Comparison of ENCODE assay signal across 1 cellular context in the genomic region with DNA sequence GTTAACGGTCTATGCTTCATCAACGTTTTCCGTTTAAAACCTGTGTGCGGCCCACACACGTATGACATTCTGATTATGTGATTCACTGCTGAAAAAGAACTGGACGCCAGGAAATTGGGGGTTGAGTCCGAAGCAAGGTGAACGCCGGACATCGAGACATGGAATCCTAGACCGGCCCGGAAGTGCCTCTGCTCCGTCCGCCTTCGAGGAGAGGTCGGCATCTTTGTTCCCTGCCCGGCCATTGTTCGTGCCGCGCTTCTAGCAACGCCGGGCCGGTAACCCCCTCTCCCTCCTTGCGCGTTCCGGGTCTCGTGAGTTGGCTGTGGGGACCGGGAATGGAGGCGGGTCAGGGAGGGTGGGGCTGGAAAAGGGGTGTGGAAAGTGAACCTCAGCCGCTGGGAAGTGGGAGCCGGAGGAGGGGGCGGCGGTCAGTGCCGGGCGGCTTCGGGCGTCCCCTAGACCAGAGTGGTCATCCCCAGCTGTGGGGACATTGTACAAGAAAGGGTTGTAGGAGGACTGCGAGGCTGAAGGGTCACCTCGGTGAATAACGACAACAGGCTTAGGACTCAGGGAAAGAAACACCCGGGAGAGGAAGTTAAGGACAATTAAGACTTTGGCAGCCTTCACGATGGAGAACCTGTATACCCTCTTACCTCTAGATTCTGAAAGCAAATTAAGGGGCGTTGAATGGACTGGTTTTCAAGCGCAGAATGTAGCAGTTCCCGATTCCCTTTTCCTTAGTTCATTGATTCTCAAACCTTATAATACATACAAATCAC.
A peak's percentile ranks its signal among the peaks of the same experiment; 100 is the strongest.
TF ChIP-seq lines count a peak whose summit lies in the region.

A gene (plus strand): TSS at position 220 of the 779 bp plus-strand sequence. CDS start 1,810 bp downstream, outside the sequence.

TF ChIP-seq in HepG2, 621 proteins besides CTCF, POLR2A, EP300 and RAD21 (continued from another document and continues in another):
- TF ChIP-seq, protein P1, sequence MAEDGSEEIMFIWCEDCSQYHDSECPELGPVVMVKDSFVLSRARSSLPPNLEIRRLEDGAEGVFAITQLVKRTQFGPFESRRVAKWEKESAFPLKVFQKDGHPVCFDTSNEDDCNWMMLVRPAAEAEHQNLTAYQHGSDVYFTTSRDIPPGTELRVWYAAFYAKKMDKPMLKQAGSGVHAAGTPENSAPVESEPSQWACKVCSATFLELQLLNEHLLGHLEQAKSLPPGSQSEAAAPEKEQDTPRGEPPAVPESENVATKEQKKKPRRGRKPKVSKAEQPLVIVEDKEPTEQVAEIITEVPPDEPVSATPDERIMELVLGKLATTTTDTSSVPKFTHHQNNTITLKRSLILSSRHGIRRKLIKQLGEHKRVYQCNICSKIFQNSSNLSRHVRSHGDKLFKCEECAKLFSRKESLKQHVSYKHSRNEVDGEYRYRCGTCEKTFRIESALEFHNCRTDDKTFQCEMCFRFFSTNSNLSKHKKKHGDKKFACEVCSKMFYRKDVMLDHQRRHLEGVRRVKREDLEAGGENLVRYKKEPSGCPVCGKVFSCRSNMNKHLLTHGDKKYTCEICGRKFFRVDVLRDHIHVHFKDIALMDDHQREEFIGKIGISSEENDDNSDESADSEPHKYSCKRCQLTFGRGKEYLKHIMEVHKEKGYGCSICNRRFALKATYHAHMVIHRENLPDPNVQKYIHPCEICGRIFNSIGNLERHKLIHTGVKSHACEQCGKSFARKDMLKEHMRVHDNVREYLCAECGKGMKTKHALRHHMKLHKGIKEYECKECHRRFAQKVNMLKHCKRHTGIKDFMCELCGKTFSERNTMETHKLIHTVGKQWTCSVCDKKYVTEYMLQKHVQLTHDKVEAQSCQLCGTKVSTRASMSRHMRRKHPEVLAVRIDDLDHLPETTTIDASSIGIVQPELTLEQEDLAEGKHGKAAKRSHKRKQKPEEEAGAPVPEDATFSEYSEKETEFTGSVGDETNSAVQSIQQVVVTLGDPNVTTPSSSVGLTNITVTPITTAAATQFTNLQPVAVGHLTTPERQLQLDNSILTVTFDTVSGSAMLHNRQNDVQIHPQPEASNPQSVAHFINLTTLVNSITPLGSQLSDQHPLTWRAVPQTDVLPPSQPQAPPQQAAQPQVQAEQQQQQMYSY (CRISPR knock-in tag; IDR thresholded peaks at IDR 0.05) = no peak
- TF ChIP-seq, protein P2, sequence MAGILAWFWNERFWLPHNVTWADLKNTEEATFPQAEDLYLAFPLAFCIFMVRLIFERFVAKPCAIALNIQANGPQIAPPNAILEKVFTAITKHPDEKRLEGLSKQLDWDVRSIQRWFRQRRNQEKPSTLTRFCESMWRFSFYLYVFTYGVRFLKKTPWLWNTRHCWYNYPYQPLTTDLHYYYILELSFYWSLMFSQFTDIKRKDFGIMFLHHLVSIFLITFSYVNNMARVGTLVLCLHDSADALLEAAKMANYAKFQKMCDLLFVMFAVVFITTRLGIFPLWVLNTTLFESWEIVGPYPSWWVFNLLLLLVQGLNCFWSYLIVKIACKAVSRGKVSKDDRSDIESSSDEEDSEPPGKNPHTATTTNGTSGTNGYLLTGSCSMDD (CRISPR knock-in tag; IDR thresholded peaks at IDR 0.05) = no peak
- TF ChIP-seq ZNF777 (CRISPR knock-in tag; IDR thresholded peaks at IDR 0.05) (peak; percentile 54; the same call in 1 of the 2 replicates), ZSCAN20 (CRISPR knock-in tag; IDR thresholded peaks at IDR 0.05; ENCODE audit: borderline replicate concordance) (no peak), ZNF101 (CRISPR knock-in tag; IDR thresholded peaks at IDR 0.05; ENCODE audit: borderline replicate concordance, low read depth) (0 out of 2 replicates have a peak, but pooled peaks have one; percentile 68), MTF2 (CRISPR knock-in tag; IDR thresholded peaks at IDR 0.05; ENCODE audit: borderline replicate concordance) (no peak), ZNF790 (CRISPR knock-in tag; IDR thresholded peaks at IDR 0.05; ENCODE audit: borderline replicate concordance) (no peak), ZFP41 (CRISPR knock-in tag; IDR thresholded peaks at IDR 0.05; ENCODE audit: borderline replicate concordance) (no peak), ZNF33B (CRISPR knock-in tag; IDR thresholded peaks at IDR 0.05) (peak; percentile 31; the same call in 1 of the 2 replicates), CCDC6 (CRISPR knock-in tag; IDR thresholded peaks at IDR 0.05) (peak; percentile 79), ZNF501 (CRISPR knock-in tag; IDR thresholded peaks at IDR 0.05) (peak; percentile 96), DPF2 (CRISPR knock-in tag; IDR thresholded peaks at IDR 0.05; ENCODE audit: borderline replicate concordance, low read depth) (no peak), ZBTB7B (CRISPR knock-in tag; IDR thresholded peaks at IDR 0.05) (peak; percentile 92), ZNF747 (CRISPR knock-in tag; IDR thresholded peaks at IDR 0.05; ENCODE audit: borderline replicate concordance) (peak; percentile 76; the same call in 1 of the 2 replicates), ZNF230 (CRISPR knock-in tag; IDR thresholded peaks at IDR 0.05) (peak; percentile 90), SOX6 (IDR thresholded peaks at IDR 0.05) (no peak), SOX6 (CRISPR knock-in tag; IDR thresholded peaks at IDR 0.05) (peak; percentile 90), RORA (CRISPR knock-in tag; IDR thresholded peaks at IDR 0.05) (no peak), NR1H2 (CRISPR knock-in tag; IDR thresholded peaks at IDR 0.05; ENCODE audit: borderline replicate concordance, low read depth) (0 out of 2 replicates have a peak, but pooled peaks have one; percentile 46), ZNF75D (CRISPR knock-in tag; IDR thresholded peaks at IDR 0.05; ENCODE audit: borderline replicate concordance) (no peak), SRSF9 (IDR thresholded peaks at IDR 0.05; ENCODE audit: borderline replicate concordance, insufficient read depth, low read depth, low read length, poor library complexity, severe bottlenecking) (no peak), PRPF4 (IDR thresholded peaks at IDR 0.05; ENCODE audit: low read depth, low read length, poor library complexity, severe bottlenecking) (no peak), GTF2F1 (IDR thresholded peaks at IDR 0.05; ENCODE audit: low read length) (peak; percentile 81; the same call in 1 of the 2 replicates), ZNF569 (CRISPR knock-in tag; IDR thresholded peaks at IDR 0.05; ENCODE audit: borderline replicate concordance) (no peak), RBM22 (optimal IDR thresholded peaks at IDR 0.05; ENCODE audit: low read length) (no peak), ZFP1 (CRISPR knock-in tag; IDR thresholded peaks at IDR 0.05) (peak; percentile 55; the same call in 1 of the 2 replicates), ATAD3A (CRISPR knock-in tag; IDR thresholded peaks at IDR 0.05) (0 out of 2 replicates have a peak, but pooled peaks have one; percentile 60), ZNF10 (CRISPR knock-in tag; IDR thresholded peaks at IDR 0.05; ENCODE audit: borderline replicate concordance, low read depth) (no peak), JUNB (CRISPR knock-in tag; IDR thresholded peaks at IDR 0.05; ENCODE audit: borderline replicate concordance) (no peak), MTA1 (CRISPR knock-in tag; IDR thresholded peaks at IDR 0.05; ENCODE audit: borderline replicate concordance) (peak; percentile 96), ZNF660 (CRISPR knock-in tag; IDR thresholded peaks at IDR 0.05; ENCODE audit: borderline replicate concordance, low read depth) (peak; percentile 46; the same call in 1 of the 2 replicates), SIN3A (IDR thresholded peaks at IDR 0.05; ENCODE audit: borderline replicate concordance, low read depth, low read length) (peak; percentile 93; the same call in 1 of the 2 replicates), ZNF879 (CRISPR knock-in tag; IDR thresholded peaks at IDR 0.05) (0 out of 2 replicates have a peak, but pooled peaks have one; percentile 39)
- TF ChIP-seq, protein P3, sequence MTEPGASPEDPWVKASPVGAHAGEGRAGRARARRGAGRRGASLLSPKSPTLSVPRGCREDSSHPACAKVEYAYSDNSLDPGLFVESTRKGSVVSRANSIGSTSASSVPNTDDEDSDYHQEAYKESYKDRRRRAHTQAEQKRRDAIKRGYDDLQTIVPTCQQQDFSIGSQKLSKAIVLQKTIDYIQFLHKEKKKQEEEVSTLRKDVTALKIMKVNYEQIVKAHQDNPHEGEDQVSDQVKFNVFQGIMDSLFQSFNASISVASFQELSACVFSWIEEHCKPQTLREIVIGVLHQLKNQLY (CRISPR knock-in tag; IDR thresholded peaks at IDR 0.05) = peak; percentile 58; the same call in 1 of the 2 replicates
- TF ChIP-seq, protein P4, sequence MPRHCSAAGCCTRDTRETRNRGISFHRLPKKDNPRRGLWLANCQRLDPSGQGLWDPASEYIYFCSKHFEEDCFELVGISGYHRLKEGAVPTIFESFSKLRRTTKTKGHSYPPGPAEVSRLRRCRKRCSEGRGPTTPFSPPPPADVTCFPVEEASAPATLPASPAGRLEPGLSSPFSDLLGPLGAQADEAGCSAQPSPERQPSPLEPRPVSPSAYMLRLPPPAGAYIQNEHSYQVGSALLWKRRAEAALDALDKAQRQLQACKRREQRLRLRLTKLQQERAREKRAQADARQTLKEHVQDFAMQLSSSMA (CRISPR knock-in tag; IDR thresholded peaks at IDR 0.05) = no peak
- TF ChIP-seq, protein P5, sequence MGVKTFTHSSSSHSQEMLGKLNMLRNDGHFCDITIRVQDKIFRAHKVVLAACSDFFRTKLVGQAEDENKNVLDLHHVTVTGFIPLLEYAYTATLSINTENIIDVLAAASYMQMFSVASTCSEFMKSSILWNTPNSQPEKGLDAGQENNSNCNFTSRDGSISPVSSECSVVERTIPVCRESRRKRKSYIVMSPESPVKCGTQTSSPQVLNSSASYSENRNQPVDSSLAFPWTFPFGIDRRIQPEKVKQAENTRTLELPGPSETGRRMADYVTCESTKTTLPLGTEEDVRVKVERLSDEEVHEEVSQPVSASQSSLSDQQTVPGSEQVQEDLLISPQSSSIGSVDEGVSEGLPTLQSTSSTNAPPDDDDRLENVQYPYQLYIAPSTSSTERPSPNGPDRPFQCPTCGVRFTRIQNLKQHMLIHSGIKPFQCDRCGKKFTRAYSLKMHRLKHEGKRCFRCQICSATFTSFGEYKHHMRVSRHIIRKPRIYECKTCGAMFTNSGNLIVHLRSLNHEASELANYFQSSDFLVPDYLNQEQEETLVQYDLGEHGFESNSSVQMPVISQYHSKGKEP (CRISPR knock-in tag; IDR thresholded peaks at IDR 0.05) = peak; percentile 87; the same call in 1 of the 2 replicates
- TF ChIP-seq, protein P6, sequence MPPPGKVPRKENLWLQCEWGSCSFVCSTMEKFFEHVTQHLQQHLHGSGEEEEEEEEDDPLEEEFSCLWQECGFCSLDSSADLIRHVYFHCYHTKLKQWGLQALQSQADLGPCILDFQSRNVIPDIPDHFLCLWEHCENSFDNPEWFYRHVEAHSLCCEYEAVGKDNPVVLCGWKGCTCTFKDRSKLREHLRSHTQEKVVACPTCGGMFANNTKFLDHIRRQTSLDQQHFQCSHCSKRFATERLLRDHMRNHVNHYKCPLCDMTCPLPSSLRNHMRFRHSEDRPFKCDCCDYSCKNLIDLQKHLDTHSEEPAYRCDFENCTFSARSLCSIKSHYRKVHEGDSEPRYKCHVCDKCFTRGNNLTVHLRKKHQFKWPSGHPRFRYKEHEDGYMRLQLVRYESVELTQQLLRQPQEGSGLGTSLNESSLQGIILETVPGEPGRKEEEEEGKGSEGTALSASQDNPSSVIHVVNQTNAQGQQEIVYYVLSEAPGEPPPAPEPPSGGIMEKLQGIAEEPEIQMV (CRISPR knock-in tag; IDR thresholded peaks at IDR 0.05; ENCODE audit: low read depth) = peak; percentile 97
- TF ChIP-seq, protein P7, sequence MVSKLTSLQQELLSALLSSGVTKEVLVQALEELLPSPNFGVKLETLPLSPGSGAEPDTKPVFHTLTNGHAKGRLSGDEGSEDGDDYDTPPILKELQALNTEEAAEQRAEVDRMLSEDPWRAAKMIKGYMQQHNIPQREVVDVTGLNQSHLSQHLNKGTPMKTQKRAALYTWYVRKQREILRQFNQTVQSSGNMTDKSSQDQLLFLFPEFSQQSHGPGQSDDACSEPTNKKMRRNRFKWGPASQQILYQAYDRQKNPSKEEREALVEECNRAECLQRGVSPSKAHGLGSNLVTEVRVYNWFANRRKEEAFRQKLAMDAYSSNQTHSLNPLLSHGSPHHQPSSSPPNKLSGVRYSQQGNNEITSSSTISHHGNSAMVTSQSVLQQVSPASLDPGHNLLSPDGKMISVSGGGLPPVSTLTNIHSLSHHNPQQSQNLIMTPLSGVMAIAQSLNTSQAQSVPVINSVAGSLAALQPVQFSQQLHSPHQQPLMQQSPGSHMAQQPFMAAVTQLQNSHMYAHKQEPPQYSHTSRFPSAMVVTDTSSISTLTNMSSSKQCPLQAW (CRISPR knock-in tag; IDR thresholded peaks at IDR 0.05) = peak; percentile 95
- TF ChIP-seq, protein P8, sequence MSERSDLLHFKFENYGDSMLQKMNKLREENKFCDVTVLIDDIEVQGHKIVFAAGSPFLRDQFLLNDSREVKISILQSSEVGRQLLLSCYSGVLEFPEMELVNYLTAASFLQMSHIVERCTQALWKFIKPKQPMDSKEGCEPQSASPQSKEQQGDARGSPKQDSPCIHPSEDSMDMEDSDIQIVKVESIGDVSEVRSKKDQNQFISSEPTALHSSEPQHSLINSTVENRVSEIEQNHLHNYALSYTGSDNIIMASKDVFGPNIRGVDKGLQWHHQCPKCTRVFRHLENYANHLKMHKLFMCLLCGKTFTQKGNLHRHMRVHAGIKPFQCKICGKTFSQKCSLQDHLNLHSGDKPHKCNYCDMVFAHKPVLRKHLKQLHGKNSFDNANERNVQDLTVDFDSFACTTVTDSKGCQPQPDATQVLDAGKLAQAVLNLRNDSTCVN (CRISPR knock-in tag; IDR thresholded peaks at IDR 0.05; ENCODE audit: borderline replicate concordance) = peak; percentile 94
- TF ChIP-seq, protein P9, sequence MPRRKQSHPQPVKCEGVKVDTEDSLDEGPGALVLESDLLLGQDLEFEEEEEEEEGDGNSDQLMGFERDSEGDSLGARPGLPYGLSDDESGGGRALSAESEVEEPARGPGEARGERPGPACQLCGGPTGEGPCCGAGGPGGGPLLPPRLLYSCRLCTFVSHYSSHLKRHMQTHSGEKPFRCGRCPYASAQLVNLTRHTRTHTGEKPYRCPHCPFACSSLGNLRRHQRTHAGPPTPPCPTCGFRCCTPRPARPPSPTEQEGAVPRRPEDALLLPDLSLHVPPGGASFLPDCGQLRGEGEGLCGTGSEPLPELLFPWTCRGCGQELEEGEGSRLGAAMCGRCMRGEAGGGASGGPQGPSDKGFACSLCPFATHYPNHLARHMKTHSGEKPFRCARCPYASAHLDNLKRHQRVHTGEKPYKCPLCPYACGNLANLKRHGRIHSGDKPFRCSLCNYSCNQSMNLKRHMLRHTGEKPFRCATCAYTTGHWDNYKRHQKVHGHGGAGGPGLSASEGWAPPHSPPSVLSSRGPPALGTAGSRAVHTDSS (CRISPR knock-in tag; conservative IDR thresholded peaks at IDR 0.05) = no peak
- TF ChIP-seq, protein P10, sequence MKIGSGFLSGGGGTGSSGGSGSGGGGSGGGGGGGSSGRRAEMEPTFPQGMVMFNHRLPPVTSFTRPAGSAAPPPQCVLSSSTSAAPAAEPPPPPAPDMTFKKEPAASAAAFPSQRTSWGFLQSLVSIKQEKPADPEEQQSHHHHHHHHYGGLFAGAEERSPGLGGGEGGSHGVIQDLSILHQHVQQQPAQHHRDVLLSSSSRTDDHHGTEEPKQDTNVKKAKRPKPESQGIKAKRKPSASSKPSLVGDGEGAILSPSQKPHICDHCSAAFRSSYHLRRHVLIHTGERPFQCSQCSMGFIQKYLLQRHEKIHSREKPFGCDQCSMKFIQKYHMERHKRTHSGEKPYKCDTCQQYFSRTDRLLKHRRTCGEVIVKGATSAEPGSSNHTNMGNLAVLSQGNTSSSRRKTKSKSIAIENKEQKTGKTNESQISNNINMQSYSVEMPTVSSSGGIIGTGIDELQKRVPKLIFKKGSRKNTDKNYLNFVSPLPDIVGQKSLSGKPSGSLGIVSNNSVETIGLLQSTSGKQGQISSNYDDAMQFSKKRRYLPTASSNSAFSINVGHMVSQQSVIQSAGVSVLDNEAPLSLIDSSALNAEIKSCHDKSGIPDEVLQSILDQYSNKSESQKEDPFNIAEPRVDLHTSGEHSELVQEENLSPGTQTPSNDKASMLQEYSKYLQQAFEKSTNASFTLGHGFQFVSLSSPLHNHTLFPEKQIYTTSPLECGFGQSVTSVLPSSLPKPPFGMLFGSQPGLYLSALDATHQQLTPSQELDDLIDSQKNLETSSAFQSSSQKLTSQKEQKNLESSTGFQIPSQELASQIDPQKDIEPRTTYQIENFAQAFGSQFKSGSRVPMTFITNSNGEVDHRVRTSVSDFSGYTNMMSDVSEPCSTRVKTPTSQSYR (CRISPR knock-in tag; IDR thresholded peaks at IDR 0.05; ENCODE audit: borderline replicate concordance) = peak; percentile 73
